ENCODE assay signal across 8 cellular contexts in the genomic region with DNA sequence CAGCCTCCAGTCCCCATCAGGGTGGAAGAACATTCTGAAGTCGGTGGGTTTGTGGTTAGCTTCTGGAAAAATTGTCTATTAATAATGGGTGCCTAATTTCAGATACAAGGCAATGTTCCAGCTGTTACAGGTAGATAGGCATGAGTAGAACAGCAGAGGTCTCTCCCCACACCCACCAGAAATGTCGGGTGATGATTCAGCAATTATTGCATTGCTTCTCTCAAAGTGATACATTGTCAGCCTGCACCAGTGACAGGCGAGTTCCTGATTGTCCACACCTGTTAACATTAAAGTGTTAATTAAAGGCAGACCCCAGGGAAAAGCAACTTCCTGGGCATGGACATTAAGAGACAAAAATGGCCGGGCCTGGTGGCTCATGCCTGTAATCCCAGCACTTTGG. TPM values are rescaled to one million over a fixed set of nuclear protein-coding genes. Genes with fewer than 3 reads are reported as not detected.
"Had no signal": no experiment of that assay in that cellular context is flagged by ENCODE, and none has a peak within 500 bp of the region (broad histone marks: within the 10 kb centered on the region; RNA-seq: fewer than 3 reads in every experiment).

No MANE protein-coding gene starts in this region.

- H3K4me2 ChIP-seq: GM23338 had no signal

- ATAC-seq: GM23338 had no signal

- DNase-seq: H9, HCEC 1CT, KG1 had no signal

- H3K27ac ChIP-seq: HL-60 had no signal

- H2AFZ ChIP-seq: GM23338 had no signal

- FAIRE-seq: H1, H54 had no signal

- H3K4me3 ChIP-seq: GM23338 had no signal

RNA-seq across cellular contexts. Expression of gene CLVS2, which starts 18.9 kb away (rescaled TPM):
- polyA plus RNA-seq: IgD-negative memory B cell had no signal
